1 cellular context compared by ENCODE assay signal in genomic region chr7:4282434-4283223, GRCh38.
TF ChIP-seq lines count a peak whose summit lies in the region.

No MANE protein-coding gene starts in this region.

TF ChIP-seq in HCT116, 20 proteins besides CTCF, POLR2A, EP300 and RAD21 (continued from another document):
- TF ChIP-seq CBX3 (IDR thresholded peaks at IDR 0.05; ENCODE audit: low read depth): no peak
TF ChIP-seq in HCT116: peak in this region for 0.
